8 cellular contexts compared by ENCODE assay signal in the genomic region with DNA sequence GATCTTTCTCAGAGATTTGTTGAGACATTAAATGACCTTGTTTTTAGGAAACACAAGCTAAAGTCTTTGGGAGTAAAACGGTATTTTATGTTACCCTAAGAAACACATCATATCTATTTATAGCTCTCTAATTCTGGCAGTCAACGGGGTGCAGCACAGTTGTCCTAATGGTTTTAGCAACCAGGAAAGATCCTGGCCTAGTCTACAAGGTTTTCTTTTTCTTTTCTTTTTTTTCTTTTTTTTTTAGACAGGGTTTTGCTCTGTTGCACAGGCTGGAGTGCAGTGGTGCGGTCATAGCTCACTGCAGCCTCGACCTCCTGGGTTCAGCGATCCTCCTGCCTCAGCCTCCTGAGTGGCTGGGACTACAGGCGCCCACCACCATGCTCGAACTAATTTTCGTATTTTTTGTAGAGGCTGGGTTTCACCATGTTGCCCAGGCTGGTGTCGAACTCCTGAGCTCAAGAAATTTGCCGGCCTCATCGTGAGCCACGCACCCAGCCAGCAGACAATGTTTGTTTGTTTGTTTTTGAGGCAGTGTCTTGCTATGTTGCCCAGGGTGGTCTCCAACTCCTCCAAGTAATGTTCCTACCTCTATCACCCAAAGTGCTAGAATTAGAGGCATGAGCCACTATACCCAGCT. TPM values are rescaled to one million over a fixed set of nuclear protein-coding genes. Genes with fewer than 3 reads are reported as not detected.
DNase-seq lines count a peak whose midpoint lies in the region; TF ChIP-seq lines count a peak whose summit lies in the region.
"Had no signal": no experiment of that assay in that cellular context is flagged by ENCODE, and none has a peak within 500 bp of the region (broad histone marks: within the 10 kb centered on the region; RNA-seq: fewer than 3 reads in every experiment).

No MANE protein-coding gene starts in this region.

- no peak for TF ChIP-seq POLR2A in esophagus squamous epithelium (IDR thresholded peaks at IDR 0.05)

- no peak for DNase-seq in AG10803 (ENCODE audit: low read depth)
- no peak for DNase-seq in esophagus squamous epithelium (lab: John Stamatoyannopoulos, UW)
- DNase-seq in osteoblast (ENCODE audit: insufficient read length, low spot score, missing footprints), result peak; percentile 83
- no peak for DNase-seq in amniotic stem cell (lab: John Stamatoyannopoulos, UW)
- no peak for DNase-seq in activated T-cell treated with anti-CD3 and anti-CD28 coated beads, Interleukin-2, amount 50 U/mL, for 24 hours
- DNase-seq in activated CD4-positive, CD25-positive, alpha-beta regulatory T cell treated with anti-CD3 and anti-CD28 coated beads, Interleukin-2, amount 50 U/mL, for 72 hours, result no peak
- DNase-seq: activated CD4-positive, alpha-beta memory T cell treated with anti-CD3 and anti-CD28 coated beads, Interleukin-2, amount 10 ng/mL, durations not matched to agents 7 days and 5 days had no signal

- H3K4me1 ChIP-seq in esophagus squamous epithelium, result peaks cover 11 to 83% (median 29%) of the 10 kb centered on the region in 3 donors
- H3K4me1 ChIP-seq in osteoblast (ENCODE audit: insufficient read depth, low read length), result peaks cover 7% of the 10 kb centered on the region

- H3K27me3 Mint-ChIP-seq in activated T-cell treated with anti-CD3 and anti-CD28 coated beads, Interleukin-2, amount 50 U/mL, for 24 hours, result no peaks in the 10 kb centered on the region
- H3K27me3 Mint-ChIP-seq: activated CD4-positive, alpha-beta memory T cell treated with anti-CD3 and anti-CD28 coated beads, Interleukin-2, amount 10 ng/mL, durations not matched to agents 7 days and 5 days had no signal

- H3K4me2 ChIP-seq in osteoblast (ENCODE audit: insufficient read depth, low read length), result peak overlapping the region; percentile 71

- H3K4me1 Mint-ChIP-seq in activated T-cell treated with anti-CD3 and anti-CD28 coated beads, Interleukin-2, amount 50 U/mL, for 24 hours (ENCODE audit: low read depth), result peaks cover 3% of the 10 kb centered on the region

- no peak overlapping the region for H3K4me3 Mint-ChIP-seq in activated T-cell treated with anti-CD3 and anti-CD28 coated beads, Interleukin-2, amount 50 U/mL, for 24 hours
- H3K4me3 Mint-ChIP-seq: activated CD4-positive, alpha-beta memory T cell treated with anti-CD3 and anti-CD28 coated beads, Interleukin-2, amount 10 ng/mL, durations not matched to agents 7 days and 5 days had no signal

- peaks cover 40% of the 10 kb centered on the region for H3K36me3 Mint-ChIP-seq in activated T-cell treated with anti-CD3 and anti-CD28 coated beads, Interleukin-2, amount 50 U/mL, for 24 hours (ENCODE audit: low read depth)

- no peaks in the 10 kb centered on the region for H3K9me3 Mint-ChIP-seq in activated T-cell treated with anti-CD3 and anti-CD28 coated beads, Interleukin-2, amount 50 U/mL, for 24 hours
- H3K9me3 Mint-ChIP-seq: activated CD4-positive, alpha-beta memory T cell treated with anti-CD3 and anti-CD28 coated beads, Interleukin-2, amount 10 ng/mL, durations not matched to agents 7 days and 5 days had no signal

- H4K20me1 ChIP-seq in osteoblast (ENCODE audit: insufficient read depth, low read length), result peaks cover 3% of the 10 kb centered on the region

- H3K27me3 ChIP-seq in esophagus squamous epithelium (no peaks in the 10 kb centered on the region), osteoblast (ENCODE audit: insufficient read depth, low read length) (no peaks in the 10 kb centered on the region)

- H2AFZ ChIP-seq in osteoblast (ENCODE audit: low read length), result peak overlapping the region; percentile 62

- H3K36me3 ChIP-seq in esophagus squamous epithelium (peaks cover 15 to 44% (median 20%) of the 10 kb centered on the region in 3 donors), osteoblast (ENCODE audit: insufficient read depth, low read length) (peaks cover 18% of the 10 kb centered on the region)

- WGBS in esophagus squamous epithelium, 2 donors, result 82 to 86% methylated on average over 12 of the region's 12 CpGs

- peak overlapping the region; percentile 87 to 98 (median 92) for H3K27ac ChIP-seq in esophagus squamous epithelium
- no peak overlapping the region for H3K27ac ChIP-seq in osteoblast (ENCODE audit: low read depth, low read length)
- H3K27ac ChIP-seq: SK-N-MC had no signal

- H3K4me3 ChIP-seq in AG10803 (ENCODE audit: low read length) (peak overlapping the region; percentile 62), esophagus squamous epithelium (peak overlapping the region; percentile 37 to 72 (median 51)), osteoblast (ENCODE audit: insufficient read depth, low read length) (peak overlapping the region; percentile 65)
- H3K4me3 ChIP-seq: SK-N-MC had no signal

- no peak overlapping the region for H3K27ac Mint-ChIP-seq in activated T-cell treated with anti-CD3 and anti-CD28 coated beads, Interleukin-2, amount 50 U/mL, for 24 hours
- H3K27ac Mint-ChIP-seq: activated CD4-positive, alpha-beta memory T cell treated with anti-CD3 and anti-CD28 coated beads, Interleukin-2, amount 10 ng/mL, durations not matched to agents 7 days and 5 days had no signal

- intact Hi-C loops in esophagus squamous epithelium (cut with DNase I), result no loop called here

- H3K9me3 ChIP-seq in esophagus squamous epithelium (no peaks in the 10 kb centered on the region), osteoblast (ENCODE audit: low read depth, low read length) (no peaks in the 10 kb centered on the region)

- TF ChIP-seq CTCF in AG10803 (conservative IDR thresholded peaks at IDR 0.05; ENCODE audit: low read length) (no peak), esophagus squamous epithelium (IDR thresholded peaks at IDR 0.05) (no peak), osteoblast (IDR thresholded peaks at IDR 0.05; ENCODE audit: extremely low read depth, low read depth, low read length) (no peak)

- no peaks in the 10 kb centered on the region for H3K79me2 ChIP-seq in osteoblast (ENCODE audit: insufficient read depth, low read length)

RNA-seq across cellular contexts. Expression of a gene that starts 0.8 kb away (rescaled TPM):
- total RNA-seq in esophagus squamous epithelium (10 to 100 TPM in 1 of 4 donors, 1 to 10 TPM in 3; 2.0 to 15.8 (median 3.1) TPM), osteoblast (8.3 and 13.6 TPM in 2 replicates)
- total RNA-seq: activated CD4-positive, alpha-beta memory T cell treated with anti-CD3 and anti-CD28 coated beads, Interleukin-2, amount 10 ng/mL, durations not matched to agents 7 days and 5 days had no signal

RNA-seq across cellular contexts. Expression of a gene that starts 13.1 kb away (rescaled TPM):
- total RNA-seq in esophagus squamous epithelium, result 100 to 1,000 TPM; 211 to 284 (median 266) TPM
- 400 and 420 TPM in 2 replicates for total RNA-seq in osteoblast

RNA-seq across cellular contexts. Expression of a gene that starts 37.7 kb away (rescaled TPM):
- total RNA-seq in esophagus squamous epithelium (100 to 1,000 TPM in 3 of 4 donors, 10 to 100 TPM in 1; 97.9 to 157 (median 117) TPM), osteoblast (126 and 136 TPM in 2 replicates)

RNA-seq across cellular contexts. Expression of a gene that starts 38.3 kb away (rescaled TPM):
- total RNA-seq in esophagus squamous epithelium (10 to 100 TPM; 41.7 to 58.0 (median 47.6) TPM), osteoblast (22.4 and 33.6 TPM in 2 replicates)

RNA-seq across cellular contexts. Expression of a gene that starts 42.1 kb away (rescaled TPM):
- total RNA-seq in esophagus squamous epithelium (not detected), osteoblast (not detected in 2 replicates)
- total RNA-seq: activated CD4-positive, alpha-beta memory T cell treated with anti-CD3 and anti-CD28 coated beads, Interleukin-2, amount 10 ng/mL, durations not matched to agents 7 days and 5 days had no signal
